ENCODE assay signal across 8 cellular contexts in genomic region chr18:75070625-75071483, GRCh38.
DNase-seq lines count a peak whose midpoint lies in the region; ATAC-seq and TF ChIP-seq lines count a peak whose summit lies in the region.

No MANE protein-coding gene starts in this region.

- ATAC-seq in HG02798 (IDR thresholded peaks at IDR 0.05; ENCODE audit: poor library complexity, unreplicated experiment): peak; percentile 76
- ATAC-seq in central memory CD8-positive, alpha-beta T cell (replicated peaks; ENCODE audit: extremely low read depth, poor library complexity, severe bottlenecking): peak; percentile 87
- ATAC-seq in memory B cell (ENCODE audit: low read depth): peak; percentile 86

- H3K27me3 Mint-ChIP-seq in central memory CD8-positive, alpha-beta T cell: no peaks in the 10 kb centered on the region
- no peaks in the 10 kb centered on the region for H3K27me3 Mint-ChIP-seq in memory B cell

- DNase-seq in GM13977 (ENCODE audit: low spot score): peak; percentile 74
- peak; percentile 26 for DNase-seq in NCI-H2029 (lab: John Stamatoyannopoulos, UW)
- peak in 3 of 4 experiments; percentile 30 to 57 (median 51) for DNase-seq in activated CD4-positive, CD25-positive, alpha-beta regulatory T cell (lab: John Stamatoyannopoulos, UW)
- peak; percentile 41 to 58 for DNase-seq in central memory CD8-positive, alpha-beta T cell (ENCODE audit: low spot score in 2 of 2)
- DNase-seq in memory B cell (ENCODE audit: low spot score in 2 of 2): peak; percentile 19 to 32
- peak; percentile 16 to 34 for DNase-seq in stimulated activated CD8-positive, alpha-beta memory T cell treated with anti-CD3 and anti-CD28 coated beads, Interleukin-2, amount 100 ng/mL, for 48 hours (ENCODE audit: low read depth in 2 of 2)
- no peak for DNase-seq in globus pallidus (ENCODE audit: low spot score)

- peaks cover 2% of the 10 kb centered on the region for H3K36me3 Mint-ChIP-seq in central memory CD8-positive, alpha-beta T cell (ENCODE audit: insufficient read depth)
- H3K36me3 Mint-ChIP-seq in memory B cell: peaks cover 9% of the 10 kb centered on the region

- H3K4me1 Mint-ChIP-seq in central memory CD8-positive, alpha-beta T cell: peaks cover 48% of the 10 kb centered on the region
- peaks cover 18% of the 10 kb centered on the region for H3K4me1 Mint-ChIP-seq in memory B cell

- no peak for TF ChIP-seq CTCF in GM13977 (IDR thresholded peaks at IDR 0.05; ENCODE audit: extremely low read depth, insufficient read depth, missing control alignments)

- H3K27ac Mint-ChIP-seq in central memory CD8-positive, alpha-beta T cell (ENCODE audit: low read depth): peak overlapping the region; percentile 98
- peak overlapping the region; percentile 96 for H3K27ac Mint-ChIP-seq in memory B cell

- H3K9me3 Mint-ChIP-seq in central memory CD8-positive, alpha-beta T cell: peaks cover 6% of the 10 kb centered on the region
- H3K9me3 Mint-ChIP-seq in memory B cell: peaks cover 7% of the 10 kb centered on the region

- peak overlapping the region; percentile 78 for H3K4me3 Mint-ChIP-seq in central memory CD8-positive, alpha-beta T cell
- H3K4me3 Mint-ChIP-seq in memory B cell: peak overlapping the region; percentile 92

- in situ Hi-C loops in GM13977 (cut with MboI; ENCODE audit: low pct_unique_long_range_greater_than_20kb, low sequenced_read_pairs, unreplicated experiment): no loop called here
